24 cellular contexts compared by ENCODE assay signal in the genomic region with DNA sequence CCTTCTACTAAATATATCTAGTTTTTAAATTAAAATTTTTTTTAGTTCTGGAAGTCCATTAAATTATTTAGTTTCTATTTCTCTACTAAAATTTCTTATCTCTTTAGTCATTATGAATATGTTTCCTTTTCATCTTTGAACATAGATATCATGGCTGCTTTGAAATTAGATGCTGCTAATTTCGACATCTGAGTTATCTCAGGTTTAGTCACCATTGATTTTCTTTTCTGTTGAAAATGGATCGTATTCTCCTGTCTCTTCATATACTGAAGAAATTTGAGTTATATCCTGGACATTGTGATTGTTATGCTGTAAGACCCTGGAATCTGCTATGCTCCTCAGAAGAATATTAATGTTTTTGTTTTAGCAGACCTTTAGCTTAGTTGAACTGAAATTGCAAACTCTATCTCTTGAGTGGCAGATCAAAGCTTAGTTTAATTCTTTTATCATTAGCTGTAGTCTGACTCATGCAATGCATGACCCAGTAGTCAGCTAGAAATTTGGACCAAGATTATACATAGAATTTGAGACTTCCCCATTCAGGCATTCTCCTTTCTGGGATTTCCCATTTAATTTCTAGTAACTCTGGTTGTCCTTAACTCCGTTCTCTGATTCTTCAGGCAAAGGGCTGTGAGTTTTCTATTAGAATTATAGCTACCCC.
A peak's percentile ranks its signal among the peaks of the same experiment; 100 is the strongest.
DNase-seq lines count a peak whose midpoint lies in the region; ATAC-seq, FAIRE-seq and TF ChIP-seq lines count a peak whose summit lies in the region.
"Had no signal": no experiment of that assay in that cellular context is flagged by ENCODE, and none has a peak within 500 bp of the region (broad histone marks: within the 10 kb centered on the region; RNA-seq: fewer than 3 reads in every experiment).

No MANE protein-coding gene starts in this region.

- no peaks in the 10 kb centered on the region for H3K4me1 ChIP-seq in breast epithelium
- no peaks in the 10 kb centered on the region for H3K4me1 ChIP-seq in RWPE2 (ENCODE audit: insufficient read depth, poor library complexity, severe bottlenecking)
- H3K4me1 ChIP-seq: right atrium auricular region, upper lobe of right lung had no signal

- no peaks in the 10 kb centered on the region for H3K9me3 Mint-ChIP-seq in MCF 10A (ENCODE audit: unreplicated experiment)
- H3K9me3 Mint-ChIP-seq in activated CD8-positive, alpha-beta T cell treated with anti-CD3 and anti-CD28 coated beads for 36 hours, result peaks cover 7% of the 10 kb centered on the region

- H3K27me3 Mint-ChIP-seq in MCF 10A (ENCODE audit: insufficient read depth, unreplicated experiment), result no peaks in the 10 kb centered on the region
- H3K27me3 Mint-ChIP-seq in activated CD8-positive, alpha-beta T cell treated with anti-CD3 and anti-CD28 coated beads for 36 hours, result no peaks in the 10 kb centered on the region
- H3K27me3 Mint-ChIP-seq: CD4-positive, CD25-positive, alpha-beta regulatory T cell; IgD-negative memory B cell; stimulated activated naive CD8-positive, alpha-beta T cell treated with anti-CD3 and anti-CD28 coated beads, Interleukin-15, amount 100 ng/mL, for 72 hours had no signal

- no TSS peak for BruUV-seq in MCF 10A (replicated peaks; lab: Mats Ljungman, UMichigan)

- H3K27ac ChIP-seq in breast epithelium (no peak overlapping the region), RWPE2 (ENCODE audit: poor library complexity, severe bottlenecking) (no peak overlapping the region)
- H3K27ac ChIP-seq: 22Rv1, right atrium auricular region, upper lobe of right lung had no signal

- no peaks in the 10 kb centered on the region for H3K36me3 ChIP-seq in breast epithelium
- no peaks in the 10 kb centered on the region for H3K36me3 ChIP-seq in RWPE2 (ENCODE audit: low read depth)
- H3K36me3 ChIP-seq: right atrium auricular region, upper lobe of right lung had no signal

- intact Hi-C loops in MCF 10A (cut with micrococcal nuclease), result no loop called here
- intact Hi-C loops in breast epithelium (cut with DNase I; ENCODE audit: low total_unique reads), result no loop called here
- intact Hi-C loops in activated CD8-positive, alpha-beta T cell treated with anti-CD3 and anti-CD28 coated beads for 36 hours (cut with micrococcal nuclease), result no loop called here

- no peak overlapping the region for H3K27ac Mint-ChIP-seq in MCF 10A (ENCODE audit: low read depth, unreplicated experiment)
- no peak overlapping the region for H3K27ac Mint-ChIP-seq in activated CD8-positive, alpha-beta T cell treated with anti-CD3 and anti-CD28 coated beads for 36 hours
- H3K27ac Mint-ChIP-seq: activated naive CD4-positive, alpha-beta T cell treated with anti-CD3 and anti-CD28 coated beads for 36 hours; CD4-positive, CD25-positive, alpha-beta regulatory T cell; IgD-negative memory B cell; stimulated activated naive CD8-positive, alpha-beta T cell treated with anti-CD3 and anti-CD28 coated beads, Interleukin-15, amount 100 ng/mL, for 72 hours had no signal

- CTCF ChIA-PET in MCF 10A (lab: Yijun Ruan, JAX), result interaction anchor here (0.6 kb wide), 1 partner anchor 10 kb away, joined by 3 read pairs; no protein-coding TSS in a partner anchor
- CTCF ChIA-PET in activated CD8-positive, alpha-beta T cell treated with anti-CD3 and anti-CD28 coated beads for 36 hours (lab: Charles Lee), result interaction anchor here (0.6 to 1.0 kb wide), 2 partner anchors 17 to 1159 kb away, joined by 3 to 4 read pairs; no protein-coding TSS in a partner anchor

- H3K9me3 ChIP-seq in breast epithelium, result peaks cover 0 to 12% of the 10 kb centered on the region in 2 donors
- H3K9me3 ChIP-seq in RWPE2 (ENCODE audit: severe bottlenecking), result peaks cover 4% of the 10 kb centered on the region
- H3K9me3 ChIP-seq: mucosa of descending colon, upper lobe of right lung had no signal

- FAIRE-seq in GM12891 (lab: Jason Lieb, UNC), result no peak
- FAIRE-seq: TTC549 had no signal

- H3K4me1 Mint-ChIP-seq in MCF 10A (ENCODE audit: insufficient read depth, unreplicated experiment), result no peaks in the 10 kb centered on the region
- no peaks in the 10 kb centered on the region for H3K4me1 Mint-ChIP-seq in activated CD8-positive, alpha-beta T cell treated with anti-CD3 and anti-CD28 coated beads for 36 hours (ENCODE audit: low read depth)
- H3K4me1 Mint-ChIP-seq: CD4-positive, CD25-positive, alpha-beta regulatory T cell; IgD-negative memory B cell; stimulated activated naive CD8-positive, alpha-beta T cell treated with anti-CD3 and anti-CD28 coated beads, Interleukin-15, amount 100 ng/mL, for 72 hours had no signal

- H3K27me3 ChIP-seq in breast epithelium (no peaks in the 10 kb centered on the region), RWPE2 (ENCODE audit: insufficient read depth, poor library complexity, severe bottlenecking) (no peaks in the 10 kb centered on the region)
- H3K27me3 ChIP-seq: right atrium auricular region, upper lobe of right lung had no signal

- peak; percentile 60; the same call in 1 of the 3 replicates for ATAC-seq in RWPE2 (ENCODE audit: low read depth)
- no peak for ATAC-seq in activated CD8-positive, alpha-beta T cell treated with anti-CD3 and anti-CD28 coated beads for 36 hours
- ATAC-seq: mucosa of descending colon; SK-N-SH treated with all-trans-retinoic acid at 6 μM for 48 hours; stimulated activated naive CD8-positive, alpha-beta T cell treated with anti-CD3 and anti-CD28 coated beads, Interleukin-15, amount 100 ng/mL, for 72 hours; upper lobe of right lung had no signal

- no peak overlapping the region for H3K4me3 Mint-ChIP-seq in MCF 10A (ENCODE audit: unreplicated experiment)
- no peak overlapping the region for H3K4me3 Mint-ChIP-seq in activated CD8-positive, alpha-beta T cell treated with anti-CD3 and anti-CD28 coated beads for 36 hours
- H3K4me3 Mint-ChIP-seq: activated naive CD4-positive, alpha-beta T cell treated with anti-CD3 and anti-CD28 coated beads for 36 hours; CD4-positive, CD25-positive, alpha-beta regulatory T cell; IgD-negative memory B cell; stimulated activated naive CD8-positive, alpha-beta T cell treated with anti-CD3 and anti-CD28 coated beads, Interleukin-15, amount 100 ng/mL, for 72 hours had no signal

- POLR2A ChIA-PET in MCF 10A (lab: Yijun Ruan, JAX), result interaction anchor here (0.6 kb wide), 1 partner anchor 1977 kb away, joined by 3 read pairs; no protein-coding TSS in a partner anchor
- POLR2A ChIA-PET in activated CD8-positive, alpha-beta T cell treated with anti-CD3 and anti-CD28 coated beads for 36 hours (lab: Charles Lee), result no interaction called here

- DNase-seq in MCF 10A (ENCODE audit: unreplicated experiment) (peak; percentile 4), breast epithelium (ENCODE audit: low spot score in 2 of 2) (no peak), RWPE2 (ENCODE audit: low spot score) (no peak), fibroblast of peridontal ligament (ENCODE audit: extremely low read depth) (peak; percentile 45), stromal cell of bone marrow (ENCODE audit: low read depth) (peak; percentile 16), GM12891 (ENCODE audit: insufficient read length, low spot score) (no peak), NCI-H2029 (lab: John Stamatoyannopoulos, UW) (no peak)
- DNase-seq in activated CD8-positive, alpha-beta T cell treated with anti-CD3 and anti-CD28 coated beads for 36 hours, result no peak
- DNase-seq: activated CD4-positive, alpha-beta T cell treated with anti-CD3 and anti-CD28 coated beads, Interleukin-2, amount 50 U/mL, for 1 hour; activated naive CD4-positive, alpha-beta T cell treated with anti-CD3 and anti-CD28 coated beads for 36 hours; activated T-cell treated with anti-CD3 and anti-CD28 coated beads for 4 hours; CD4-positive, CD25-positive, alpha-beta regulatory T cell; DMS79; mucosa of descending colon; NCI-H2081; NCI-H526; OCI-M1; stimulated activated naive CD8-positive, alpha-beta T cell treated with anti-CD3 and anti-CD28 coated beads, Interleukin-15, amount 100 ng/mL, for 72 hours; upper lobe of right lung had no signal

- peaks cover 5% of the 10 kb centered on the region for H3K36me3 Mint-ChIP-seq in MCF 10A (ENCODE audit: insufficient read depth, unreplicated experiment)
- no peaks in the 10 kb centered on the region for H3K36me3 Mint-ChIP-seq in activated CD8-positive, alpha-beta T cell treated with anti-CD3 and anti-CD28 coated beads for 36 hours (ENCODE audit: low read depth)
- H3K36me3 Mint-ChIP-seq: CD4-positive, CD25-positive, alpha-beta regulatory T cell; IgD-negative memory B cell had no signal

- TF ChIP-seq POLR2A in breast epithelium (IDR thresholded peaks at IDR 0.05) (no peak), GM12891 (IDR thresholded peaks at IDR 0.05; ENCODE audit: low read depth, low read length) (no peak)

- TF ChIP-seq CTCF in MCF 10A (IDR thresholded peaks at IDR 0.05; ENCODE audit: unreplicated experiment), result no peak
- TF ChIP-seq CTCF in breast epithelium (IDR thresholded peaks at IDR 0.05), result no peak
- TF ChIP-seq CTCF in RWPE2 (IDR thresholded peaks at IDR 0.05; ENCODE audit: poor library complexity, severe bottlenecking), result no peak
- TF ChIP-seq CTCF in activated CD8-positive, alpha-beta T cell treated with anti-CD3 and anti-CD28 coated beads for 36 hours (IDR thresholded peaks at IDR 0.05), result no peak

- H3K4me3 ChIP-seq in breast epithelium (no peak overlapping the region), RWPE2 (ENCODE audit: severe bottlenecking) (no peak overlapping the region)
- H3K4me3 ChIP-seq: mucosa of descending colon, right atrium auricular region, upper lobe of right lung had no signal

TF ChIP-seq in GM12891, 5 proteins besides CTCF, POLR2A, EP300 and RAD21:
- no peak for TF ChIP-seq SPI1 (IDR thresholded peaks at IDR 0.05; ENCODE audit: low read depth, low read length)
- TF ChIP-seq TAF1 (IDR thresholded peaks at IDR 0.05; ENCODE audit: low read depth, low read length), result no peak
- no peak for TF ChIP-seq POU2F2 (IDR thresholded peaks at IDR 0.05; ENCODE audit: low read depth, low read length)
- TF ChIP-seq PAX5 (IDR thresholded peaks at IDR 0.05; ENCODE audit: insufficient read depth, low read length, severe bottlenecking), result no peak
- no peak for TF ChIP-seq POLR2AphosphoS5 (IDR thresholded peaks at IDR 0.05; ENCODE audit: low read depth, low read length)
TF ChIP-seq in GM12891: peak in this region for 0.

Comparison
In these comparisons a context has a peak if more than half of its experiments do, and no peak if none do; other contexts are left out.
1. DNase-seq: peak in MCF 10A (single experiment), fibroblast of peridontal ligament (single experiment) and stromal cell of bone marrow (single experiment); none in breast epithelium (0 of 2), RWPE2 (single experiment), GM12891 (single experiment), activated CD8-positive, alpha-beta T cell treated with anti-CD3 and anti-CD28 coated beads for 36 hours (single experiment) and NCI-H2029 (single experiment).